ENCODE assay signal across 1 cellular context in the genomic region with DNA sequence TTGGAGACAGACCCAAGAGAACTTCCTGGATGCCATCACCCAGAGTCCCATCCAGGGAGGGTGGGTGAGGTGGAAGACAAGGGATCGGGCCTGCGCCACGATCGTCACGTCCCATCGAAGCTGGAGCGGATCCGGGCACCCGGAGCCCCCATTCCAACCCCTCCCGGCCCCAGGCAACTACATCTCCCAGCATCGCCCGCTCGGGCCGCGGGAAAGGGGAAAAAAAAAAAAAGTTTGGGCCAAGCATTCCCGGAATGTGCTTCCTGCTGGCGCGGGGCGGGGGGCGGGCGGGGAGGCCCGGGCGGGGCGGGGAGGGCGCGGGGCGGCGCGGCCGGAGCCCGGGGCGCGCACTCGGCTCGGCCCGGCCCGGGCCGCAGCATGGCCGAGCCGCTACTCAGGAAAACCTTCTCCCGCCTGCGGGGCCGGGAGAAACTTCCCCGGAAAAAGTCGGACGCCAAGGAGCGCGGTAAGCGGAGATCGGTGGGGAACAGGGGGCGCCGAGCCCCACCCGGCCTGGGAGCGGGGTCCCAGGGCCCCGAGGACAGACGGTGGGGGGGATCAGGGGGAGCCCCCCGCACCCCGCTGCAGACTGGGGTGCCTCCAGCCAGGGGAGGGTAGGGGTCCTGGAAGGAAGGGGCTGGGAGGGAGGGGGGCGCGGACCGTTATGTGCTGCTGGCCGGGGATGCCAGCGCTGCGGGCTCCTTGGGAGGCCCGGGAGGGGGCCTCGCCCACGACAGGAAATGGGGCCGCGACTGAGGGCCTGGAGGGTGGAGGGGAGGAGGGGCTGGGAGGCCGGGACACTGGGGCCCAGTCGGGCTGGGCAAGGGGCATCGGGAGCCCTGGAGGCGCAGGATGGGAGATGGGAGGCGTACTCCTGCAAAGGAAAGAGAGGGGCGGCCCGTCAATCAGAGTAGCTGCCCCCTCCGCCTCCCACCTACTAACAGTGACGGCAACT.
TF ChIP-seq lines count a peak whose summit lies in the region.

Gene SYDE1, plus strand, starts transcription at position 346 of the 955 bp plus-strand sequence. Its CDS starts 33 bp downstream, at position 379.

TF ChIP-seq in GM23338, 12 proteins besides CTCF, POLR2A, EP300 and RAD21 (continued from another document):
- peak; percentile 54 for TF ChIP-seq POLR2AphosphoS5 (IDR thresholded peaks at IDR 0.05; ENCODE audit: low read depth)
